1 cellular context compared by ENCODE assay signal in the genomic region with DNA sequence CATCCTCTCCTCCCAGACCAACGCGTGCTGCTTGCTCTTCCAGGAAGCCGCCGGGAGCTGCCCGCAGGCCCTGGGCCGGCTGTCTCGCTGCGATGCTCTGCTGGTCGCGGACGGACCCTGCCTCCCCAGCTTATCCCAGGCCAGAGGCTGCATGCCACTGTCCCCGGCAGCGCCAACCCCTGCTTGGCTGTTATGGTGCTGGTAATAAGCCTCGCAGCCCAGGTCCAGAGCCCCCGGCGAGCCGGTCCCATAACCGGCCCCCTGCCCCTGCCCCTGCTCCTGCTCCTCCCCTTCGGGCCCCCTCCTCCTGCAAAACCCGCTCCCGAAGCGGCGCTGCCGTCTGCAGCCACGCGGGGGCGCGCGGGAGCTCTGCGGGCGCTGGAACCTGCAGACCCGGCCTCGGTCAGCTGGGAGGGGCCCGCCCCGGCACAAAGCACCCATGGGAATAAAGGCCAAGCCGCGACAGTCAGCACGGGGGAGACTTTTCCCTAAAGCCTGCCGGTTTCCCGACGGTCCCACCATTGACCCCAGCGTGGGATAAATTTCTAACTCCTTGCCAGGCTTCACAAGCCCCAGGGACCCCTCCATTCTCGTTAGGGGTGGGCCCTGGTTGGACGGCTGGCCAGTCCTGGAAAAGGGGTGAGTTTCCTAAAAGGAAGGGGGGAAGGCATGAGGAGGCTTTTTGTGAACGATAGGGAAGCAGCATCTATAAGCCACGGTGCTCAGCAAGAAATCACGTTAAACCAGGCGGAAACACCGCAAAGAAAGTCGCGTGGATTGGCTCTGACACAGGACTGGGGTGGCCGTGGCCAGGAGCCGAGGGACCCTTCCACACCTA.
A peak's percentile ranks its signal among the peaks of the same experiment; 100 is the strongest.
TF ChIP-seq lines count a peak whose summit lies in the region.

No MANE protein-coding gene starts in this region.

TF ChIP-seq in neural cell, 6 proteins besides CTCF, POLR2A, EP300 and RAD21 (continued from another document):
- TF ChIP-seq REST (IDR thresholded peaks at IDR 0.05; ENCODE audit: borderline replicate concordance) (peak; percentile 11), EZH2 (IDR thresholded peaks at IDR 0.05; ENCODE audit: borderline replicate concordance, insufficient read depth, low read length, poor library complexity, severe bottlenecking) (no peak), SMC3 (conservative IDR thresholded peaks at IDR 0.05; ENCODE audit: poor library complexity) (peak; percentile 90), MXI1 (conservative IDR thresholded peaks at IDR 0.05; ENCODE audit: poor library complexity, severe bottlenecking) (peak; percentile 38)
